9 cellular contexts compared by ENCODE assay signal in the genomic region with DNA sequence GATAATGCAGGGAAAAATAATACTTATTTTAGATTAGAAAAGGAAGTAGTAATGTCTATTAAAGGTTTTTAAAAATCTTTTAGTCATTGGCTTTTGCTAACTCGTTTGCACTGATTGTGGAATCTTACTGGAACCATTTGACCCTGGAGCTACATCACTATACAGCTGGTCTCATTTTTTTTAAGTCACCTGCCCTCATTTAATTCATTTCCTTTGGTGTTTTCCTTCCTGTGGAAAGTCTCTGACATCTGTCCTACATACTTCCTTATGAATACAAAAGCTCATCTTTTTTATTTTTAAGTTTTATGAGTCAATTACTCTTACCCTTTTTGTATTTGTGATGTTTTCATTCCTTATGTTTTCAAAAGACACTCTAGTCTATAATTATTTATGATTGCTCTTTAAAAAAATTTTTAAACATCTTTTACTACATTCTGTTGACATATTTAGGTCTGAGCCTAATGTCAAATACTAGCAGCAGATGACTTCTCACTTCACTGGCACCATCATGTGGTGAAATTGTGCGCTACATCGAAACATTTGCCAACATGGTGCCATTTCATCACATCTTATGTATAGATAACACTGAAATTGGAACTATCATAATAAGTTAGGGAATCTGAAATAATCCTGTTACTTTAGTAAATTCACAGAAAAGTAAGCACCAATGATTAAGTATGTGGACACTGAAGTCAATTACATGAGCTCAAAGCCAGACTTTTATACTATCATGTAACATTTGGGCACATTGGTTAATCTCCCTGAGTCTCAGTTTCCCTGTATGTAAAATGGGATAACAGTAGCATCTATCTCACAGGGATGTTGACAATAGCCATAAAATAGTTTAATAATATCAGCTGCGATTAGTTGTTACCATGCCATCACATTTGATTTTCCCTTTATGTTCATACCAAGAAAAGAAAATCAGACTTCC. TPM values are rescaled to one million over a fixed set of nuclear protein-coding genes. Genes with fewer than 3 reads are reported as not detected.
DNase-seq lines count a peak whose midpoint lies in the region; ATAC-seq and TF ChIP-seq lines count a peak whose summit lies in the region.
"Had no signal": no experiment of that assay in that cellular context is flagged by ENCODE, and none has a peak within 500 bp of the region (broad histone marks: within the 10 kb centered on the region; RNA-seq: fewer than 3 reads in every experiment).

No MANE protein-coding gene starts in this region.

- POLR2A ChIA-PET in CD4-positive, alpha-beta memory T cell (lab: Charles Lee; ENCODE audit: partially characterized antibody): interaction anchor here (1.2 kb wide), 1 partner anchor 10 kb away, joined by 3 read pairs; no protein-coding TSS in a partner anchor

- H3K4me3 ChIP-seq in CD4-positive, alpha-beta memory T cell (ENCODE audit: low read length in 2 of 2): no peak overlapping the region
- no peak overlapping the region for H3K4me3 ChIP-seq in RWPE2 (ENCODE audit: severe bottlenecking)

- TF ChIP-seq CTCF in RWPE2 (IDR thresholded peaks at IDR 0.05; ENCODE audit: poor library complexity, severe bottlenecking): peak; percentile 93

- ATAC-seq in GM19043 (IDR thresholded peaks at IDR 0.05; ENCODE audit: low read depth, unreplicated experiment): peak; percentile 50
- peak; percentile 58; the same call in 2 of the 3 replicates for ATAC-seq in RWPE2 (ENCODE audit: low read depth)
- no peak for ATAC-seq in GM19328 (IDR thresholded peaks at IDR 0.05; ENCODE audit: unreplicated experiment)

- no peaks in the 10 kb centered on the region for H3K4me1 ChIP-seq in CD4-positive, alpha-beta memory T cell (ENCODE audit: insufficient read depth, low read length)
- no peaks in the 10 kb centered on the region for H3K4me1 ChIP-seq in RWPE2 (ENCODE audit: insufficient read depth, poor library complexity, severe bottlenecking)

- H3K9me3 ChIP-seq in CD4-positive, alpha-beta memory T cell (ENCODE audit: control insufficient read depth in 1 of 2, low read length in 2 of 2): no peaks in the 10 kb centered on the region
- H3K9me3 ChIP-seq in RWPE2 (ENCODE audit: severe bottlenecking): no peaks in the 10 kb centered on the region

- intact Hi-C loops in CD4-positive, alpha-beta memory T cell (cut with micrococcal nuclease): loop anchor here (1.0 to 10.0 kb wide), 3 partner anchors 375 to 1335 kb away; a partner anchor contains a TSS

- H3K27me3 Mint-ChIP-seq in CD4-positive, alpha-beta memory T cell: peaks cover 3 to 8% of the 10 kb centered on the region in 2 donors
- H3K27me3 Mint-ChIP-seq in activated naive CD4-positive, alpha-beta T cell treated with anti-CD3 and anti-CD28 coated beads, Interleukin-2, amount 10 ng/mL, durations not matched to agents 7 days and 5 days: peaks cover 11% of the 10 kb centered on the region
- H3K27me3 Mint-ChIP-seq: activated naive CD8-positive, alpha-beta T cell had no signal

- peaks cover 0 to 6% (median 2%) of the 10 kb centered on the region in 4 donors for H3K4me1 Mint-ChIP-seq in CD4-positive, alpha-beta memory T cell
- H3K4me1 Mint-ChIP-seq in activated naive CD4-positive, alpha-beta T cell treated with anti-CD3 and anti-CD28 coated beads, Interleukin-2, amount 10 ng/mL, durations not matched to agents 7 days and 5 days: peaks cover 4% of the 10 kb centered on the region

- H3K4me3 Mint-ChIP-seq in CD4-positive, alpha-beta memory T cell: no peak overlapping the region
- H3K4me3 Mint-ChIP-seq in activated naive CD4-positive, alpha-beta T cell treated with anti-CD3 and anti-CD28 coated beads, Interleukin-2, amount 10 ng/mL, durations not matched to agents 7 days and 5 days: no peak overlapping the region
- H3K4me3 Mint-ChIP-seq: activated naive CD8-positive, alpha-beta T cell had no signal

- peaks cover 0 to 3% of the 10 kb centered on the region in 2 donors for H3K36me3 Mint-ChIP-seq in CD4-positive, alpha-beta memory T cell
- H3K36me3 Mint-ChIP-seq in activated naive CD4-positive, alpha-beta T cell treated with anti-CD3 and anti-CD28 coated beads, Interleukin-2, amount 10 ng/mL, durations not matched to agents 7 days and 5 days: no peaks in the 10 kb centered on the region

- H3K27ac ChIP-seq in CD4-positive, alpha-beta memory T cell (ENCODE audit: low read depth, low read length): no peak overlapping the region
- no peak overlapping the region for H3K27ac ChIP-seq in RWPE2 (ENCODE audit: poor library complexity, severe bottlenecking)

- no peaks in the 10 kb centered on the region for H3K27me3 ChIP-seq in CD4-positive, alpha-beta memory T cell (ENCODE audit: insufficient read depth, low read length)
- no peaks in the 10 kb centered on the region for H3K27me3 ChIP-seq in RWPE2 (ENCODE audit: insufficient read depth, poor library complexity, severe bottlenecking)

- peak; percentile 38 to 48 (median 46) for DNase-seq in CD4-positive, alpha-beta memory T cell
- peak in 53 of 76 experiments; percentile 0 to 63 (median 20) for DNase-seq in HUDEP-2 (lab: John Stamatoyannopoulos, UW; ENCODE audit: unreplicated experiment in 76 of 76)
- DNase-seq in RWPE2 (ENCODE audit: low spot score): no peak
- DNase-seq in activated naive CD4-positive, alpha-beta T cell treated with anti-CD3 and anti-CD28 coated beads, Interleukin-2, amount 10 ng/mL, durations not matched to agents 7 days and 5 days: peak; percentile 78
- DNase-seq in glomerular visceral epithelial cell (ENCODE audit: extremely low spot score): peak; percentile 72
- DNase-seq in renal cortical epithelial cell (ENCODE audit: low read depth): peak; percentile 71

- peak overlapping the region in 2 of 7 donors; percentile 19 to 51 for H3K27ac Mint-ChIP-seq in CD4-positive, alpha-beta memory T cell
- H3K27ac Mint-ChIP-seq in activated naive CD4-positive, alpha-beta T cell treated with anti-CD3 and anti-CD28 coated beads, Interleukin-2, amount 10 ng/mL, durations not matched to agents 7 days and 5 days: no peak overlapping the region
- H3K27ac Mint-ChIP-seq: activated naive CD8-positive, alpha-beta T cell had no signal

- no peaks in the 10 kb centered on the region for H3K36me3 ChIP-seq in CD4-positive, alpha-beta memory T cell (ENCODE audit: insufficient read depth, low read length)
- no peaks in the 10 kb centered on the region for H3K36me3 ChIP-seq in RWPE2 (ENCODE audit: low read depth)

- peaks cover 0 to 20% (median 11%) of the 10 kb centered on the region in 8 donors for H3K9me3 Mint-ChIP-seq in CD4-positive, alpha-beta memory T cell
- peaks cover 2% of the 10 kb centered on the region for H3K9me3 Mint-ChIP-seq in activated naive CD4-positive, alpha-beta T cell treated with anti-CD3 and anti-CD28 coated beads, Interleukin-2, amount 10 ng/mL, durations not matched to agents 7 days and 5 days

- CTCF ChIA-PET in CD4-positive, alpha-beta memory T cell (lab: Charles Lee; ENCODE audit: partially characterized antibody): interaction anchor here (1.0 to 1.6 kb wide), 8 partner anchors 8 to 1434 kb away, joined by 3 to 10 read pairs (median 4); a partner anchor contains a TSS
- CTCF ChIA-PET in activated naive CD4-positive, alpha-beta T cell treated with anti-CD3 and anti-CD28 coated beads, Interleukin-2, amount 10 ng/mL, durations not matched to agents 7 days and 5 days (lab: Charles Lee): interaction anchor here (0.6 to 1.7 kb wide), 8 partner anchors 8 to 395 kb away, joined by 3 to 17 read pairs (median 4); no protein-coding TSS in a partner anchor

RNA-seq across cellular contexts. Expression of a gene that starts 9.4 kb away (rescaled TPM):
- 10 to 100 TPM; 11.8 to 12.0 TPM for total RNA-seq in CD4-positive, alpha-beta memory T cell
- polyA plus RNA-seq in CD4-positive, alpha-beta memory T cell: 10 to 100 TPM in 1 of 2 donors, 1 to 10 TPM in 1; 7.4 to 13.5 TPM
- total RNA-seq in renal cortical epithelial cell: 10.2 and 17.4 TPM in 2 replicates
